ENCODE assay signal across 18 cellular contexts in genomic region chr17:36117505-36118382, GRCh38. TPM values are rescaled to one million over a fixed set of nuclear protein-coding genes. Genes with fewer than 3 reads are reported as not detected.
DNase-seq lines count a peak whose midpoint lies in the region; TF ChIP-seq lines count a peak whose summit lies in the region.
"Had no signal": no experiment of that assay in that cellular context is flagged by ENCODE, and none has a peak within 500 bp of the region (broad histone marks: within the 10 kb centered on the region; RNA-seq: fewer than 3 reads in every experiment).

No MANE protein-coding gene starts in this region.

- peak; percentile 7 to 10 for DNase-seq in activated CD4-positive, alpha-beta T cell treated with anti-CD3 and anti-CD28 coated beads for 24 hours (ENCODE audit: low read depth in 2 of 2)
- DNase-seq in activated CD4-positive, alpha-beta T cell treated with anti-CD3 and anti-CD28 coated beads, Interleukin-2, amount 50 U/mL, for 4 hours = no peak
- peak; percentile 39 for DNase-seq in GM13976 (ENCODE audit: low spot score)
- DNase-seq in activated T-helper 2 cell treated with anti-CD3 and anti-CD28 coated beads, Interferon-gamma antibody, Interleukin-2, Interleukin-4, amounts not matched to agents 10 μg/mL and 5 μg/mL and 100 μg/mL, durations not matched to agents 14 hours and 24 hours and 36 hours (ENCODE audit: low spot score) = no peak
- peak in 2 of 3 experiments; percentile 32 to 34 for DNase-seq in stimulated activated CD4-positive, alpha-beta T cell treated with anti-CD3 and anti-CD28 coated beads, TNF-alpha, amount 100 ng/mL, for 24 hours (ENCODE audit: low read depth in 3 of 3)
- DNase-seq in NCI-H2107 (lab: John Stamatoyannopoulos, UW) = no peak
- no peak for DNase-seq in ACHN
- no peak for DNase-seq in NCI-H345 treated with DMSO at 0.1 percent for 48 hours (lab: John Stamatoyannopoulos, UW; ENCODE audit: unreplicated experiment)
- DNase-seq: amygdala, H7, heart right ventricle, KG1, kidney glomerular epithelial cell, NCI-H1436 treated with DMSO at 0.1 percent for 48 hours, NCI-H510A treated with DMSO at 0.1 percent for 48 hours had no signal

- peak overlapping the region; percentile 44 for H3K27ac Mint-ChIP-seq in activated T-helper 2 cell treated with anti-CD3 and anti-CD28 coated beads, Interferon-gamma antibody, Interleukin-2, Interleukin-4, amounts not matched to agents 10 μg/mL and 5 μg/mL and 100 μg/mL, durations not matched to agents 14 hours and 24 hours and 36 hours

- H3K9me3 Mint-ChIP-seq in activated T-helper 2 cell treated with anti-CD3 and anti-CD28 coated beads, Interferon-gamma antibody, Interleukin-2, Interleukin-4, amounts not matched to agents 10 μg/mL and 5 μg/mL and 100 μg/mL, durations not matched to agents 14 hours and 24 hours and 36 hours = peaks cover 6% of the 10 kb centered on the region

- peaks cover 11% of the 10 kb centered on the region for H3K4me1 Mint-ChIP-seq in activated T-helper 2 cell treated with anti-CD3 and anti-CD28 coated beads, Interferon-gamma antibody, Interleukin-2, Interleukin-4, amounts not matched to agents 10 μg/mL and 5 μg/mL and 100 μg/mL, durations not matched to agents 14 hours and 24 hours and 36 hours (ENCODE audit: low read depth)

- H3K36me3 Mint-ChIP-seq in activated T-helper 2 cell treated with anti-CD3 and anti-CD28 coated beads, Interferon-gamma antibody, Interleukin-2, Interleukin-4, amounts not matched to agents 10 μg/mL and 5 μg/mL and 100 μg/mL, durations not matched to agents 14 hours and 24 hours and 36 hours (ENCODE audit: low read depth) = no peaks in the 10 kb centered on the region

- TF ChIP-seq CTCF in GM13976 (IDR thresholded peaks at IDR 0.05; ENCODE audit: borderline replicate concordance, control extremely low read depth, extremely low read depth, insufficient read depth, missing control alignments) = no peak

- H3K27me3 Mint-ChIP-seq in activated T-helper 2 cell treated with anti-CD3 and anti-CD28 coated beads, Interferon-gamma antibody, Interleukin-2, Interleukin-4, amounts not matched to agents 10 μg/mL and 5 μg/mL and 100 μg/mL, durations not matched to agents 14 hours and 24 hours and 36 hours (ENCODE audit: low read depth) = no peaks in the 10 kb centered on the region

- no peak overlapping the region for H3K4me3 Mint-ChIP-seq in activated T-helper 2 cell treated with anti-CD3 and anti-CD28 coated beads, Interferon-gamma antibody, Interleukin-2, Interleukin-4, amounts not matched to agents 10 μg/mL and 5 μg/mL and 100 μg/mL, durations not matched to agents 14 hours and 24 hours and 36 hours (ENCODE audit: low read depth)

- in situ Hi-C loops in GM13976 (cut with MboI; ENCODE audit: low sequenced_read_pairs, unreplicated experiment) = no loop called here
- in situ Hi-C loops in ACHN (cut with HindIII; ENCODE audit: low pct_ligation_motif_present, low pct_unique_long_range_greater_than_20kb, low sequenced_read_pairs) = no loop called here

- intact Hi-C loops in activated T-helper 2 cell treated with anti-CD3 and anti-CD28 coated beads, Interferon-gamma antibody, Interleukin-2, Interleukin-4, amounts not matched to agents 10 μg/mL and 5 μg/mL and 100 μg/mL, durations not matched to agents 14 hours and 24 hours and 36 hours (cut with micrococcal nuclease) = loop anchor here (1.0 kb wide), 2 partner anchors 27 to 45 kb away; partner anchors contain the start of gene CCL3

RNA-seq across cellular contexts. Expression of gene CCL4, which starts 14.1 kb away (rescaled TPM):
- 136 and 150 TPM in 2 replicates for total RNA-seq in activated T-helper 2 cell treated with anti-CD3 and anti-CD28 coated beads, Interferon-gamma antibody, Interleukin-2, Interleukin-4, amounts not matched to agents 10 μg/mL and 5 μg/mL and 100 μg/mL, durations not matched to agents 14 hours and 24 hours and 36 hours
- total RNA-seq: A673, esophagus mucosa, G401, H7 had no signal

RNA-seq across cellular contexts. Expression of gene CCL3, which starts 27.8 kb away (rescaled TPM):
- total RNA-seq in activated T-helper 2 cell treated with anti-CD3 and anti-CD28 coated beads, Interferon-gamma antibody, Interleukin-2, Interleukin-4, amounts not matched to agents 10 μg/mL and 5 μg/mL and 100 μg/mL, durations not matched to agents 14 hours and 24 hours and 36 hours = 218 and 222 TPM in 2 replicates
- total RNA-seq: A673, esophagus mucosa, G401, H7 had no signal

RNA-seq across cellular contexts. Expression of gene CCL18, which starts 53.7 kb away (rescaled TPM):
- total RNA-seq in activated T-helper 2 cell treated with anti-CD3 and anti-CD28 coated beads, Interferon-gamma antibody, Interleukin-2, Interleukin-4, amounts not matched to agents 10 μg/mL and 5 μg/mL and 100 μg/mL, durations not matched to agents 14 hours and 24 hours and 36 hours = not detected in 2 replicates
- total RNA-seq: A673, G401, H7 had no signal

RNA-seq across cellular contexts. Expression of gene TBC1D3B, which starts 58.7 kb away (rescaled TPM):
- 10.0 and 10.8 TPM in 2 replicates for total RNA-seq in activated T-helper 2 cell treated with anti-CD3 and anti-CD28 coated beads, Interferon-gamma antibody, Interleukin-2, Interleukin-4, amounts not matched to agents 10 μg/mL and 5 μg/mL and 100 μg/mL, durations not matched to agents 14 hours and 24 hours and 36 hours
- total RNA-seq: G401, H7 had no signal

Comparison
In these comparisons a context has a peak if more than half of its experiments do, and no peak if none do; other contexts are left out.
1. DNase-seq: peak in activated CD4-positive, alpha-beta T cell treated with anti-CD3 and anti-CD28 coated beads for 24 hours (2 of 2), GM13976 (single experiment) and stimulated activated CD4-positive, alpha-beta T cell treated with anti-CD3 and anti-CD28 coated beads, TNF-alpha, amount 100 ng/mL, for 24 hours (2 of 3); none in activated CD4-positive, alpha-beta T cell treated with anti-CD3 and anti-CD28 coated beads, Interleukin-2, amount 50 U/mL, for 4 hours (0 of 2), activated T-helper 2 cell treated with anti-CD3 and anti-CD28 coated beads, Interferon-gamma antibody, Interleukin-2, Interleukin-4, amounts not matched to agents 10 μg/mL and 5 μg/mL and 100 μg/mL, durations not matched to agents 14 hours and 24 hours and 36 hours (single experiment), NCI-H2107 (single experiment), ACHN (single experiment) and NCI-H345 treated with DMSO at 0.1 percent for 48 hours (single experiment).